21 cellular contexts compared by ENCODE assay signal in genomic region chr7:108193593-108194498, GRCh38.
DNase-seq lines count a peak whose midpoint lies in the region; TF ChIP-seq lines count a peak whose summit lies in the region.
"Had no signal": no experiment of that assay in that cellular context is flagged by ENCODE, and none has a peak within 500 bp of the region (broad histone marks: within the 10 kb centered on the region; RNA-seq: fewer than 3 reads in every experiment).

No MANE protein-coding gene starts in this region.

- no peaks in the 10 kb centered on the region for H3K36me3 ChIP-seq in MM.1S (replicated peaks; ENCODE audit: insufficient read depth, low read length)
- no peaks in the 10 kb centered on the region for H3K36me3 ChIP-seq in mesendoderm (ENCODE audit: control insufficient read depth, insufficient read depth, low read length)
- H3K36me3 ChIP-seq: heart left ventricle, pancreas had no signal

- no peak overlapping the region for H2BK15ac ChIP-seq in mesendoderm (replicated peaks; ENCODE audit: low read depth)

- no peak overlapping the region for H2BK5ac ChIP-seq in mesendoderm (ENCODE audit: low read length)

- H3K79me1 ChIP-seq in mesendoderm (ENCODE audit: low read length), result no peaks in the 10 kb centered on the region

- TF ChIP-seq CTCF in choroid plexus epithelial cell (conservative IDR thresholded peaks at IDR 0.05; ENCODE audit: low read depth, low read length) (no peak), MM.1S (IDR thresholded peaks at IDR 0.05; ENCODE audit: low read length) (no peak)

- H3K4me1 Mint-ChIP-seq in activated T-helper 2 cell treated with anti-CD3 and anti-CD28 coated beads, Interferon-gamma antibody, Interleukin-2, Interleukin-4, amounts not matched to agents 10 μg/mL and 5 μg/mL and 100 μg/mL, durations not matched to agents 14 hours and 24 hours and 36 hours (ENCODE audit: low read depth), result no peaks in the 10 kb centered on the region
- H3K4me1 Mint-ChIP-seq: central memory CD8-positive, alpha-beta T cell had no signal

- peaks cover 2% of the 10 kb centered on the region for H3K9me3 Mint-ChIP-seq in activated T-helper 2 cell treated with anti-CD3 and anti-CD28 coated beads, Interferon-gamma antibody, Interleukin-2, Interleukin-4, amounts not matched to agents 10 μg/mL and 5 μg/mL and 100 μg/mL, durations not matched to agents 14 hours and 24 hours and 36 hours
- H3K9me3 Mint-ChIP-seq: central memory CD8-positive, alpha-beta T cell had no signal

- DNase-seq in Caki2 (ENCODE audit: low read depth) (peak; percentile 92), NCI-H1092 treated with DMSO at 0.1 percent for 48 hours (lab: John Stamatoyannopoulos, UW) (peak; percentile 72), NCI-H345 (lab: John Stamatoyannopoulos, UW) (peak; percentile 49), choroid plexus epithelial cell (ENCODE audit: low read depth) (peak; percentile 24), MM.1S (no peak), NCI-H1930 (lab: John Stamatoyannopoulos, UW) (no peak), mesendoderm (no peak)
- DNase-seq in activated T-helper 2 cell treated with anti-CD3 and anti-CD28 coated beads, Interferon-gamma antibody, Interleukin-2, Interleukin-4, amounts not matched to agents 10 μg/mL and 5 μg/mL and 100 μg/mL, durations not matched to agents 14 hours and 24 hours and 36 hours (ENCODE audit: low spot score), result no peak
- DNase-seq: activated CD8-positive, alpha-beta memory T cell treated with anti-CD3 and anti-CD28 coated beads, Interleukin-2, amount 50 U/mL, for 4 hours; anterior cingulate cortex; CD4-positive, alpha-beta memory T cell; effector CD4-positive, alpha-beta T cell; EL; heart left ventricle; naive B cell; NK-92 treated with Interleukin-12 subunit alpha and Interleukin-12 subunit beta, amount 100 ng/mL, for 24 hours; pancreas; stimulated activated CD4-positive, alpha-beta T cell treated with anti-CD3 and anti-CD28 coated beads, Interleukin-4, amount 100 ng/mL, for 4 hours had no signal

- H3K27me3 ChIP-seq in MM.1S (replicated peaks; ENCODE audit: insufficient read depth, low read length), result no peaks in the 10 kb centered on the region
- H3K27me3 ChIP-seq in mesendoderm (ENCODE audit: insufficient read depth, low read length, poor library complexity), result no peaks in the 10 kb centered on the region
- H3K27me3 ChIP-seq: pancreas had no signal

- H3K79me2 ChIP-seq in MM.1S (ENCODE audit: low read length) (no peaks in the 10 kb centered on the region), mesendoderm (ENCODE audit: control insufficient read depth, insufficient read depth, low read length) (no peaks in the 10 kb centered on the region)

- H3K27ac Mint-ChIP-seq in activated T-helper 2 cell treated with anti-CD3 and anti-CD28 coated beads, Interferon-gamma antibody, Interleukin-2, Interleukin-4, amounts not matched to agents 10 μg/mL and 5 μg/mL and 100 μg/mL, durations not matched to agents 14 hours and 24 hours and 36 hours, result no peak overlapping the region
- H3K27ac Mint-ChIP-seq: CD4-positive, alpha-beta memory T cell; IgD-negative memory B cell; naive B cell had no signal

- H3K4ac ChIP-seq in mesendoderm (ENCODE audit: low read depth, low read length), result no peak overlapping the region

- no peak overlapping the region for H2BK120ac ChIP-seq in mesendoderm (ENCODE audit: low read depth, low read length)

- WGBS in mesendoderm (ENCODE audit: extremely low coverage, insufficient coverage, low lambda C conversion rate), result no CpG with 5 or more reads among the region's 9 CpGs

- no peaks in the 10 kb centered on the region for H3K9me3 ChIP-seq in MM.1S (replicated peaks; ENCODE audit: insufficient read depth, low read length)
- H3K9me3 ChIP-seq: heart left ventricle, pancreas had no signal

- H4K8ac ChIP-seq in mesendoderm (ENCODE audit: low read depth, low read length), result no peak overlapping the region

- H3K9ac ChIP-seq in MM.1S (ENCODE audit: low read length) (no peak overlapping the region), mesendoderm (ENCODE audit: low read length) (no peak overlapping the region)

- no peaks in the 10 kb centered on the region for H3K9me2 ChIP-seq in MM.1S (replicated peaks; ENCODE audit: insufficient read depth, low read length)

- H3K27me3 Mint-ChIP-seq in activated T-helper 2 cell treated with anti-CD3 and anti-CD28 coated beads, Interferon-gamma antibody, Interleukin-2, Interleukin-4, amounts not matched to agents 10 μg/mL and 5 μg/mL and 100 μg/mL, durations not matched to agents 14 hours and 24 hours and 36 hours (ENCODE audit: low read depth), result peaks cover 3% of the 10 kb centered on the region

- H2AFZ ChIP-seq in MM.1S (ENCODE audit: low read length), result no peak overlapping the region

- H3K18ac ChIP-seq in mesendoderm (ENCODE audit: low read length), result no peak overlapping the region

- in situ Hi-C loops in Caki2 (cut with HindIII; ENCODE audit: low pct_unique_long_range_greater_than_20kb, low sequenced_read_pairs), result no loop called here

- H3K4me3 Mint-ChIP-seq in activated T-helper 2 cell treated with anti-CD3 and anti-CD28 coated beads, Interferon-gamma antibody, Interleukin-2, Interleukin-4, amounts not matched to agents 10 μg/mL and 5 μg/mL and 100 μg/mL, durations not matched to agents 14 hours and 24 hours and 36 hours (ENCODE audit: low read depth), result no peak overlapping the region
- H3K4me3 Mint-ChIP-seq: CD4-positive, alpha-beta memory T cell; central memory CD8-positive, alpha-beta T cell; IgD-negative memory B cell; naive B cell had no signal

- no peak overlapping the region for H3K4me3 ChIP-seq in choroid plexus epithelial cell (ENCODE audit: low read depth, low read length)
- H3K4me3 ChIP-seq in MM.1S (ENCODE audit: low read length), result no peak overlapping the region
- H3K4me3 ChIP-seq in mesendoderm (ENCODE audit: low read length), result no peak overlapping the region
- H3K4me3 ChIP-seq: heart left ventricle, pancreas, smooth muscle cell had no signal

- H3K4me2 ChIP-seq in MM.1S (ENCODE audit: low read depth, low read length) (no peak overlapping the region), mesendoderm (ENCODE audit: low read length) (no peak overlapping the region)
- H3K4me2 ChIP-seq: smooth muscle cell had no signal

- H2AK5ac ChIP-seq in mesendoderm (ENCODE audit: low read length), result no peak overlapping the region

- no peak overlapping the region for H3K23ac ChIP-seq in mesendoderm (ENCODE audit: low read length)

- intact Hi-C loops in activated T-helper 2 cell treated with anti-CD3 and anti-CD28 coated beads, Interferon-gamma antibody, Interleukin-2, Interleukin-4, amounts not matched to agents 10 μg/mL and 5 μg/mL and 100 μg/mL, durations not matched to agents 14 hours and 24 hours and 36 hours (cut with micrococcal nuclease), result no loop called here

- no peaks in the 10 kb centered on the region for H3F3A ChIP-seq in MM.1S (ENCODE audit: insufficient read depth, low read length)

- no peak overlapping the region for H3K56ac ChIP-seq in mesendoderm (ENCODE audit: low read length)

- no peak overlapping the region for H4K5ac ChIP-seq in mesendoderm (ENCODE audit: low read length)

- H3K36me3 Mint-ChIP-seq in activated T-helper 2 cell treated with anti-CD3 and anti-CD28 coated beads, Interferon-gamma antibody, Interleukin-2, Interleukin-4, amounts not matched to agents 10 μg/mL and 5 μg/mL and 100 μg/mL, durations not matched to agents 14 hours and 24 hours and 36 hours (ENCODE audit: low read depth), result no peaks in the 10 kb centered on the region
- H3K36me3 Mint-ChIP-seq: CD4-positive, alpha-beta memory T cell; IgD-negative memory B cell had no signal

- no peaks in the 10 kb centered on the region for H4K20me1 ChIP-seq in MM.1S (ENCODE audit: insufficient read depth, low read length)

- H3K4me1 ChIP-seq in MM.1S (ENCODE audit: low read length) (peaks cover 4% of the 10 kb centered on the region; the same call in 1 of the 2 replicates), mesendoderm (ENCODE audit: control insufficient read depth, low read depth, low read length) (no peaks in the 10 kb centered on the region)
- H3K4me1 ChIP-seq: heart left ventricle, pancreas had no signal

- H3K27ac ChIP-seq in MM.1S (ENCODE audit: low read length) (no peak overlapping the region), mesendoderm (ENCODE audit: low read depth, low read length) (no peak overlapping the region)
- H3K27ac ChIP-seq: heart left ventricle, pancreas had no signal

Comparison
In these comparisons a context has a peak if more than half of its experiments do, and no peak if none do; other contexts are left out.
1. DNase-seq: peak in Caki2 (single experiment), NCI-H1092 treated with DMSO at 0.1 percent for 48 hours (single experiment), NCI-H345 (single experiment) and choroid plexus epithelial cell (single experiment); none in MM.1S (single experiment), NCI-H1930 (0 of 2), mesendoderm (single experiment) and activated T-helper 2 cell treated with anti-CD3 and anti-CD28 coated beads, Interferon-gamma antibody, Interleukin-2, Interleukin-4, amounts not matched to agents 10 μg/mL and 5 μg/mL and 100 μg/mL, durations not matched to agents 14 hours and 24 hours and 36 hours (single experiment).